15 cellular contexts compared by ENCODE assay signal in genomic region chr9:16532681-16533450, GRCh38.
A peak's percentile ranks its signal among the peaks of the same experiment; 100 is the strongest.
DNase-seq lines count a peak whose midpoint lies in the region; ATAC-seq, FAIRE-seq and TF ChIP-seq lines count a peak whose summit lies in the region.
"Had no signal": no experiment of that assay in that cellular context is flagged by ENCODE, and none has a peak within 500 bp of the region (broad histone marks: within the 10 kb centered on the region; RNA-seq: fewer than 3 reads in every experiment).

No MANE protein-coding gene starts in this region.

- in situ Hi-C loops in brain microvascular endothelial cell (cut with HindIII; ENCODE audit: low pct_ligation_motif_present, low sequenced_read_pairs) = no loop called here

- no peak for TF ChIP-seq CTCF in NB4 (IDR thresholded peaks at IDR 0.05; ENCODE audit: low read depth, low read length)
- TF ChIP-seq CTCF in brain microvascular endothelial cell (IDR thresholded peaks at IDR 0.05; ENCODE audit: low read depth, low read length, missing control alignments) = no peak
- no peak for TF ChIP-seq CTCF in kidney (IDR thresholded peaks at IDR 0.05; ENCODE audit: borderline replicate concordance, extremely low read depth, insufficient read depth)

- no peaks in the 10 kb centered on the region for H3K9me3 ChIP-seq in kidney (ENCODE audit: control insufficient read depth in 1 of 2, low read length in 2 of 2)
- H3K9me3 ChIP-seq: BE2C had no signal

- no peak for TF ChIP-seq POLR2A in NB4 (IDR thresholded peaks at IDR 0.05; ENCODE audit: extremely low read depth, insufficient read length)

- intact Hi-C loops in kidney (cut with DNase I) = no loop called here

- DNase-seq in AG08395 (ENCODE audit: low spot score) (peak; percentile 37), NB4 (ENCODE audit: low read depth) (peak; percentile 36), brain microvascular endothelial cell (peak; percentile 78), kidney (no peak), NCI-H2029 (lab: John Stamatoyannopoulos, UW) (no peak), NCI-H510A (lab: John Stamatoyannopoulos, UW) (no peak)
- DNase-seq: activated CD8-positive, alpha-beta memory T cell treated with anti-CD3 and anti-CD28 coated beads, Interleukin-2, amount 50 U/mL, for 48 hours; BE2C; hypothalamus; NCI-H2029 treated with DMSO at 0.1 percent for 48 hours; posterior cingulate gyrus had no signal

- H3K27ac ChIP-seq in brain microvascular endothelial cell = peak overlapping the region; percentile 57
- no peak overlapping the region for H3K27ac ChIP-seq in kidney (ENCODE audit: low read depth in 2 of 2, low read length in 2 of 2)

- H3K36me3 ChIP-seq in brain microvascular endothelial cell (replicated peaks) (no peaks in the 10 kb centered on the region), kidney (ENCODE audit: control insufficient read depth in 1 of 2, insufficient read depth in 2 of 2, low read length in 2 of 2) (no peaks in the 10 kb centered on the region)
- H3K36me3 ChIP-seq: BE2C had no signal

- no peak overlapping the region for H3K9ac ChIP-seq in kidney (ENCODE audit: low read length in 2 of 2)

- H3K4me3 ChIP-seq in NB4 (ENCODE audit: low read depth, low read length) (no peak overlapping the region), brain microvascular endothelial cell (ENCODE audit: low read depth, low read length) (no peak overlapping the region), kidney (ENCODE audit: low read length in 2 of 2) (no peak overlapping the region)
- H3K4me3 ChIP-seq: K562 had no signal

- FAIRE-seq in kidney (lab: Jason Lieb, UNC) = peak; percentile 17
- FAIRE-seq: K562 had no signal

- no peaks in the 10 kb centered on the region for H3K27me3 ChIP-seq in brain microvascular endothelial cell (replicated peaks)
- H3K27me3 ChIP-seq: BE2C had no signal

- H3K4me1 ChIP-seq in kidney (ENCODE audit: control insufficient read depth in 1 of 2, insufficient read depth in 1 of 2, low read depth in 1 of 2, low read length in 2 of 2) = no peaks in the 10 kb centered on the region
- H3K4me1 ChIP-seq: BE2C had no signal

- no peak for ATAC-seq in esophagus mucosa
- ATAC-seq in HG03196 (IDR thresholded peaks at IDR 0.05; ENCODE audit: unreplicated experiment) = no peak
- ATAC-seq: K562; stimulated activated memory B cell treated with anti-CD40 and anti-IgM and Interleukin-4, amounts not matched to agents 10 μg/mL and 1 μg/mL and 100 μg/mL, for 72 hours had no signal

Comparison
In these comparisons a context has a peak if more than half of its experiments do, and no peak if none do; other contexts are left out.
1. DNase-seq: peak in AG08395 (single experiment), NB4 (single experiment) and brain microvascular endothelial cell (single experiment); none in kidney (single experiment), NCI-H2029 (single experiment) and NCI-H510A (single experiment).